ENCODE assay signal across 12 cellular contexts in genomic region chr2:96618599-96619283, GRCh38. TPM values are rescaled to one million over a fixed set of nuclear protein-coding genes. Genes with fewer than 3 reads are reported as not detected.
DNase-seq lines count a peak whose midpoint lies in the region; ATAC-seq, FAIRE-seq and TF ChIP-seq lines count a peak whose summit lies in the region.
"Had no signal": no experiment of that assay in that cellular context is flagged by ENCODE, and none has a peak within 500 bp of the region (broad histone marks: within the 10 kb centered on the region; RNA-seq: fewer than 3 reads in every experiment).

No MANE protein-coding gene starts in this region.

- peaks cover 11% of the 10 kb centered on the region; the same call in 1 of the 3 replicates for H3K79me2 ChIP-seq in K562 (ENCODE audit: control insufficient read depth, insufficient read depth, low read length)

- CTCF ChIA-PET in activated CD8-positive, alpha-beta memory T cell treated with anti-CD3 and anti-CD28 coated beads, Interleukin-2, amount 10 ng/mL, durations not matched to agents 7 days and 5 days (lab: Charles Lee): interaction anchor here (0.9 to 2.5 kb wide), 9 partner anchors 10 to 333 kb away, joined by 3 to 13 read pairs (median 5); no protein-coding TSS in a partner anchor
- CTCF ChIA-PET in K562 (lab: Yijun Ruan, JAX; ENCODE audit: low intra/inter-chr PET ratio): no interaction called here
- CTCF ChIA-PET in Calu3 (lab: Charles Lee): no interaction called here

- no peak overlapping the region for H3K4me2 ChIP-seq in K562 (ENCODE audit: insufficient read depth, low read length)
- H3K4me2 ChIP-seq: SK-N-SH had no signal

- peaks cover 74% of the 10 kb centered on the region; the same call in 2 of the 3 replicates for H3K36me3 ChIP-seq in K562 (ENCODE audit: control insufficient read depth, insufficient read depth, low read length)

- no peak overlapping the region for H2AFZ ChIP-seq in K562 (ENCODE audit: low read depth, low read length)

- intact Hi-C loops in K562 (cut with micrococcal nuclease) (no loop called here), Calu3 (cut with micrococcal nuclease; ENCODE audit: unreplicated experiment) (no loop called here)

- no peak for DNase-seq in activated CD8-positive, alpha-beta memory T cell treated with anti-CD3 and anti-CD28 coated beads, Interleukin-2, amount 10 ng/mL, durations not matched to agents 7 days and 5 days
- DNase-seq in activated CD8-positive, alpha-beta memory T cell treated with anti-CD3 and anti-CD28 coated beads, Interleukin-2, amount 50 U/mL, for 48 hours: no peak
- DNase-seq in K562 (ENCODE audit: extremely low read depth in 1 of 4, low spot score in 3 of 4) (no peak), left lobe of liver (ENCODE audit: low spot score) (no peak), type B pancreatic cell (ENCODE audit: extremely low spot score, unreplicated experiment) (no peak), Calu3 (no peak), foreskin melanocyte (no peak)
- DNase-seq: adrenal gland, NCI-H510A treated with DMSO at 0.1 percent for 48 hours, SK-N-SH had no signal

- no peak overlapping the region for H3K9ac ChIP-seq in K562 (ENCODE audit: insufficient read depth in 1 of 2, low read depth in 2 of 2, low read length in 2 of 2)
- H3K9ac ChIP-seq: SK-N-SH had no signal

- TF ChIP-seq CTCF in K562 (IDR thresholded peaks at IDR 0.05 in 2 of 3, conservative IDR thresholded peaks at IDR 0.05 in 1 of 3; ENCODE audit: insufficient read depth in 2 of 3, low read depth in 1 of 3, low read length in 3 of 3) (no peak), type B pancreatic cell (conservative IDR thresholded peaks at IDR 0.05) (no peak), Calu3 (IDR thresholded peaks at IDR 0.05; ENCODE audit: unreplicated experiment) (no peak)

- WGBS in K562 (ENCODE audit: insufficient coverage, low coverage, missing lambda C conversion rate): 80% methylated on average over 8 of the region's 8 CpGs

- H3K4me3 Mint-ChIP-seq in activated CD8-positive, alpha-beta memory T cell treated with anti-CD3 and anti-CD28 coated beads, Interleukin-2, amount 10 ng/mL, durations not matched to agents 7 days and 5 days: no peak overlapping the region
- H3K4me3 Mint-ChIP-seq in type B pancreatic cell: no peak overlapping the region
- no peak overlapping the region for H3K4me3 Mint-ChIP-seq in Calu3 (ENCODE audit: low read depth, unreplicated experiment)

- H3K27me3 Mint-ChIP-seq in activated CD8-positive, alpha-beta memory T cell treated with anti-CD3 and anti-CD28 coated beads, Interleukin-2, amount 10 ng/mL, durations not matched to agents 7 days and 5 days: no peaks in the 10 kb centered on the region
- no peaks in the 10 kb centered on the region for H3K27me3 Mint-ChIP-seq in type B pancreatic cell
- no peaks in the 10 kb centered on the region for H3K27me3 Mint-ChIP-seq in Calu3 (ENCODE audit: unreplicated experiment)

- no peaks in the 10 kb centered on the region for H4K20me1 ChIP-seq in K562 (replicated peaks; ENCODE audit: control insufficient read depth, insufficient read depth, low read length)

- TF ChIP-seq POLR2A in K562 (conservative IDR thresholded peaks at IDR 0.05): no peak

- no peaks in the 10 kb centered on the region for H3K9me1 ChIP-seq in K562 (ENCODE audit: control insufficient read depth, insufficient read depth, low read length)

- no peak; the same call in 1 of the 2 replicates for TF ChIP-seq EP300 in K562 (IDR thresholded peaks at IDR 0.05; ENCODE audit: low read length)

- POLR2A ChIA-PET in K562 (lab: Yijun Ruan, JAX): interaction anchor here (0.7 to 2.2 kb wide), 3 partner anchors 10 to 143 kb away, joined by 3 to 19 read pairs (median 7); partner anchors contain the start of gene KANSL3

- in situ Hi-C loops in K562 (cut with MboI): no loop called here

- H3K27ac ChIP-seq in K562 (ENCODE audit: extremely low read depth, low read depth, low read length): no peak overlapping the region; the same call in 2 of the 3 replicates

- ATAC-seq in activated CD8-positive, alpha-beta memory T cell treated with anti-CD3 and anti-CD28 coated beads, Interleukin-2, amount 10 ng/mL, durations not matched to agents 7 days and 5 days: no peak
- no peak for ATAC-seq in K562
- peak; percentile 90 for ATAC-seq in left lobe of liver
- no peak for ATAC-seq in HG03196 (IDR thresholded peaks at IDR 0.05; ENCODE audit: unreplicated experiment)

- no peaks in the 10 kb centered on the region for H3K9me3 ChIP-seq in K562 (replicated peaks; ENCODE audit: control insufficient read depth, insufficient read depth, low read depth, low read length)
- H3K9me3 ChIP-seq: adrenal gland, SK-N-SH had no signal

- H3K27ac Mint-ChIP-seq in activated CD8-positive, alpha-beta memory T cell treated with anti-CD3 and anti-CD28 coated beads, Interleukin-2, amount 10 ng/mL, durations not matched to agents 7 days and 5 days: peak overlapping the region; percentile 58
- H3K27ac Mint-ChIP-seq in type B pancreatic cell (peak overlapping the region; percentile 63), Calu3 (ENCODE audit: unreplicated experiment) (no peak overlapping the region)

- FAIRE-seq in K562 (lab: Jason Lieb, UNC): no peak
- FAIRE-seq: GM18507 had no signal

- no TSS peak for BruUV-seq in K562 (replicated peaks; lab: Mats Ljungman, UMichigan)
- no TSS peak for BruUV-seq in Calu3 (replicated peaks; lab: Mats Ljungman, UMichigan)

- TF ChIP-seq RAD21 in K562 (CRISPR knock-in tag; conservative IDR thresholded peaks at IDR 0.05 in 1 of 2, IDR thresholded peaks at IDR 0.05 in 1 of 2): no peak

- no peaks in the 10 kb centered on the region; a peak in 1 of 5 replicates for H3K27me3 ChIP-seq in K562 (ENCODE audit: control insufficient read depth in 2 of 2, insufficient read depth in 2 of 2, low read length in 2 of 2)
- H3K27me3 ChIP-seq: adrenal gland had no signal

- peaks cover 45% of the 10 kb centered on the region for H3K4me1 Mint-ChIP-seq in activated CD8-positive, alpha-beta memory T cell treated with anti-CD3 and anti-CD28 coated beads, Interleukin-2, amount 10 ng/mL, durations not matched to agents 7 days and 5 days
- H3K4me1 Mint-ChIP-seq in type B pancreatic cell (ENCODE audit: unreplicated experiment) (peaks cover 8% of the 10 kb centered on the region), Calu3 (ENCODE audit: low read depth, unreplicated experiment) (no peaks in the 10 kb centered on the region)

- peaks cover 51% of the 10 kb centered on the region for H3K36me3 Mint-ChIP-seq in activated CD8-positive, alpha-beta memory T cell treated with anti-CD3 and anti-CD28 coated beads, Interleukin-2, amount 10 ng/mL, durations not matched to agents 7 days and 5 days
- H3K36me3 Mint-ChIP-seq in type B pancreatic cell (peaks cover 21% of the 10 kb centered on the region), Calu3 (ENCODE audit: insufficient read depth, unreplicated experiment) (peaks cover 29% of the 10 kb centered on the region)

- H3K4me1 ChIP-seq in K562 (replicated peaks in 1 of 2; ENCODE audit: control insufficient read depth in 2 of 2, insufficient read depth in 2 of 2, low read length in 2 of 2): peaks cover 0 to 4% of the 10 kb centered on the region in 2 experiments; a peak in 3 of 5 replicates

- no peaks in the 10 kb centered on the region for H3K9me3 Mint-ChIP-seq in activated CD8-positive, alpha-beta memory T cell treated with anti-CD3 and anti-CD28 coated beads, Interleukin-2, amount 10 ng/mL, durations not matched to agents 7 days and 5 days (ENCODE audit: low read depth)
- no peaks in the 10 kb centered on the region for H3K9me3 Mint-ChIP-seq in type B pancreatic cell
- H3K9me3 Mint-ChIP-seq in Calu3 (ENCODE audit: low read depth, unreplicated experiment): no peaks in the 10 kb centered on the region

- H3K4me3 ChIP-seq in K562: no peak overlapping the region
- H3K4me3 ChIP-seq: adrenal gland had no signal

RNA-seq across cellular contexts. Expression of gene KANSL3, which starts 19.4 kb away (rescaled TPM):
- total RNA-seq in activated CD8-positive, alpha-beta memory T cell treated with anti-CD3 and anti-CD28 coated beads, Interleukin-2, amount 10 ng/mL, durations not matched to agents 7 days and 5 days: 10 to 100 TPM; 74.6 to 84.0 TPM
- 185 and 224 TPM in 2 replicates for total RNA-seq in K562 (2011; cell fraction: chromatin; rRNA removed; ENCODE audit: low replicate concordance)
- 117 and 128 TPM in 2 replicates for total RNA-seq in K562 (2011; cell fraction: nucleolus; rRNA removed)
- 131 and 167 TPM in 2 replicates for total RNA-seq in K562 (2011; cell fraction: nucleoplasm; rRNA removed)
- total RNA-seq in K562 (2014; rRNA removed): 32.8 and 34.4 TPM in 2 replicates
- 25.5 and 29.1 TPM in 2 replicates for total RNA-seq in K562 (2014; rRNA removed; fragmentation: Illumina TruSeq; extraction: Trizol)
- total RNA-seq in K562 (2015; rRNA removed; fragmentation: Illumina TruSeq; extraction: Trizol): 30.0 and 31.1 TPM in 2 replicates
- total RNA-seq in K562 (2021): 43.7 and 46.2 TPM in 2 replicates
- polyA plus RNA-seq in K562 (2011; rRNA removed): 27.1 and 35.5 TPM in 2 replicates
- 28.7 and 29.0 TPM in 2 replicates for polyA plus RNA-seq in K562 (2011; cell fraction: cytosol; rRNA removed)
- polyA plus RNA-seq in K562 (2011; cell fraction: nucleus; rRNA removed): 80.3 and 95.3 TPM in 2 replicates
- polyA plus RNA-seq in K562 (2012): 35.6 and 36.3 TPM in 2 replicates
- polyA plus RNA-seq in K562 (2014; fragmentation: Illumina TruSeq; extraction: Trizol): 33.8 and 36.5 TPM in 2 replicates
- 10 to 100 TPM; 11.3 to 20.1 TPM for polyA plus RNA-seq in K562 (2014; fragmentation: Nextera tagmentation; extraction: Ambion mirVana)
- 27.9 and 31.3 TPM in 2 replicates for polyA plus RNA-seq in K562 (2014; rRNA removed)
- polyA minus RNA-seq in K562 (2011; rRNA and poly(A)+ RNA removed): 62.4 and 65.0 TPM in 2 replicates
- polyA minus RNA-seq in K562 (2011; cell fraction: cytosol; rRNA and poly(A)+ RNA removed): 25.7 and 31.9 TPM in 2 replicates
- 55.6 and 71.6 TPM in 2 replicates for polyA minus RNA-seq in K562 (2011; cell fraction: nucleus; rRNA and poly(A)+ RNA removed)
- total RNA-seq in left lobe of liver: 18.5 TPM
- 40.7 and 53.2 TPM in 2 replicates for total RNA-seq in type B pancreatic cell (ENCODE audit: low replicate concordance)
- total RNA-seq in Calu3 (2022): 39.6 and 43.9 TPM in 2 replicates

RNA-seq across cellular contexts. Expression of gene FER1L5, which starts 23.8 kb away (rescaled TPM):
- not detected for total RNA-seq in activated CD8-positive, alpha-beta memory T cell treated with anti-CD3 and anti-CD28 coated beads, Interleukin-2, amount 10 ng/mL, durations not matched to agents 7 days and 5 days
- total RNA-seq in K562 (2011; cell fraction: chromatin; rRNA removed; ENCODE audit: low replicate concordance): 0.19 TPM in 1 of 2 replicates, not detected in the other
- total RNA-seq in K562 (2011; cell fraction: nucleolus; rRNA removed): not detected in 2 replicates
- total RNA-seq in K562 (2011; cell fraction: nucleoplasm; rRNA removed): not detected in 2 replicates
- not detected in 2 replicates for total RNA-seq in K562 (2014; rRNA removed)
- not detected in 2 replicates for total RNA-seq in K562 (2014; rRNA removed; fragmentation: Illumina TruSeq; extraction: Trizol)
- total RNA-seq in K562 (2015; rRNA removed; fragmentation: Illumina TruSeq; extraction: Trizol): not detected in 2 replicates
- total RNA-seq in K562 (2021): not detected in 2 replicates
- polyA plus RNA-seq in K562 (2011; rRNA removed): 0.01 TPM in 1 of 2 replicates, not detected in the other
- not detected in 2 replicates for polyA plus RNA-seq in K562 (2011; cell fraction: cytosol; rRNA removed)
- polyA plus RNA-seq in K562 (2011; cell fraction: nucleus; rRNA removed): not detected in 2 replicates
- polyA plus RNA-seq in K562 (2012): not detected in 2 replicates
- polyA plus RNA-seq in K562 (2014; fragmentation: Illumina TruSeq; extraction: Trizol): not detected in 2 replicates
- under 1 TPM; 0.01 TPM for polyA plus RNA-seq in K562 (2014; fragmentation: Nextera tagmentation; extraction: Ambion mirVana)
- not detected in 2 replicates for polyA plus RNA-seq in K562 (2014; rRNA removed)
- 0.03 TPM in 1 of 2 replicates, not detected in the other for polyA minus RNA-seq in K562 (2011; rRNA and poly(A)+ RNA removed)
- polyA minus RNA-seq in K562 (2011; cell fraction: cytosol; rRNA and poly(A)+ RNA removed): not detected in 2 replicates
- not detected in 2 replicates for polyA minus RNA-seq in K562 (2011; cell fraction: nucleus; rRNA and poly(A)+ RNA removed)
- total RNA-seq in left lobe of liver: 0.10 TPM
- 0.75 TPM in 1 of 2 replicates, not detected in the other for total RNA-seq in type B pancreatic cell (ENCODE audit: low replicate concordance)
- total RNA-seq in Calu3 (2022): not detected in 2 replicates
